Comparison of ENCODE assay signal across 15 cellular contexts in genomic region chr18:59874166-59874565, GRCh38. TPM values are rescaled to one million over a fixed set of nuclear protein-coding genes. Genes with fewer than 3 reads are reported as not detected.
DNase-seq lines count a peak whose midpoint lies in the region; ATAC-seq, FAIRE-seq and TF ChIP-seq lines count a peak whose summit lies in the region.
"Had no signal": no experiment of that assay in that cellular context is flagged by ENCODE, and none has a peak within 500 bp of the region (broad histone marks: within the 10 kb centered on the region; RNA-seq: fewer than 3 reads in every experiment).

No MANE protein-coding gene starts in this region.

- no peak overlapping the region for H3K4ac ChIP-seq in mesenchymal stem cell (ENCODE audit: low read depth in 1 of 2, low read length in 2 of 2)

- H3K4me1 Mint-ChIP-seq in activated naive CD4-positive, alpha-beta T cell treated with anti-CD3 and anti-CD28 coated beads, Interleukin-2, amount 10 ng/mL, durations not matched to agents 7 days and 5 days, result peaks cover 9% of the 10 kb centered on the region

- BruUV-seq in GM12878 (replicated peaks; lab: Mats Ljungman, UMichigan), result no TSS peak

- H3K9me3 ChIP-seq in GM12878 (replicated peaks; ENCODE audit: control insufficient read depth, insufficient read depth, low read length) (no peaks in the 10 kb centered on the region), mesenchymal stem cell (ENCODE audit: control insufficient read depth, low read length) (no peaks in the 10 kb centered on the region), body of pancreas (no peaks in the 10 kb centered on the region), right cardiac atrium (ENCODE audit: control insufficient read depth, low read length) (no peaks in the 10 kb centered on the region)

- H3K36me3 ChIP-seq in GM12878 (ENCODE audit: control insufficient read depth in 2 of 2, insufficient read depth in 2 of 2, low read length in 1 of 2) (no peaks in the 10 kb centered on the region), mesenchymal stem cell (ENCODE audit: control insufficient read depth in 1 of 2, insufficient read depth in 2 of 2, low read depth in 1 of 2, low read length in 2 of 2) (no peaks in the 10 kb centered on the region), body of pancreas (replicated peaks in 1 of 2; ENCODE audit: insufficient read depth in 1 of 2, low read depth in 2 of 2) (no peaks in the 10 kb centered on the region)

- no peaks in the 10 kb centered on the region for H3K36me3 Mint-ChIP-seq in activated naive CD4-positive, alpha-beta T cell treated with anti-CD3 and anti-CD28 coated beads, Interleukin-2, amount 10 ng/mL, durations not matched to agents 7 days and 5 days
- H3K36me3 Mint-ChIP-seq: naive thymus-derived CD4-positive, alpha-beta T cell had no signal

- TF ChIP-seq POLR2A in GM12878 (IDR thresholded peaks at IDR 0.05; ENCODE audit: low read depth, low read length), result no peak
- no peak for TF ChIP-seq POLR2A in body of pancreas (IDR thresholded peaks at IDR 0.05)

- H3K27me3 Mint-ChIP-seq in activated naive CD4-positive, alpha-beta T cell treated with anti-CD3 and anti-CD28 coated beads, Interleukin-2, amount 10 ng/mL, durations not matched to agents 7 days and 5 days, result peaks cover 15% of the 10 kb centered on the region
- H3K27me3 Mint-ChIP-seq: activated B cell treated with CpG ODN at 0.5 μM for 24 hours; dendritic cell treated with granulocyte-macrophage colony-stimulating factor and Interleukin-4, amounts not matched to agents 40 ng/mL and 50 ng/mL, for 4 days had no signal

- no peak overlapping the region for H3K4me3 ChIP-seq in GM12878
- no peak overlapping the region for H3K4me3 ChIP-seq in mesenchymal stem cell (ENCODE audit: insufficient read depth in 1 of 2, low read depth in 1 of 2, low read length in 2 of 2)
- no peak overlapping the region for H3K4me3 ChIP-seq in body of pancreas
- no peak overlapping the region for H3K4me3 ChIP-seq in right cardiac atrium (ENCODE audit: low read length)
- H3K4me3 ChIP-seq: GM23338 had no signal

- in situ Hi-C loops in GM12878 (cut with MboI), result no loop called here

- no peaks in the 10 kb centered on the region for H3K9me3 Mint-ChIP-seq in activated naive CD4-positive, alpha-beta T cell treated with anti-CD3 and anti-CD28 coated beads, Interleukin-2, amount 10 ng/mL, durations not matched to agents 7 days and 5 days
- H3K9me3 Mint-ChIP-seq: activated B cell treated with CpG ODN at 0.5 μM for 24 hours; activated T-helper 17 cell treated with anti-CD3 and anti-CD28 coated beads, Interleukin-2, amount 50 U/mL, for 72 hours; dendritic cell treated with granulocyte-macrophage colony-stimulating factor and Interleukin-4, amounts not matched to agents 40 ng/mL and 50 ng/mL, for 4 days; GM23338 had no signal

- no peak overlapping the region for H2AK5ac ChIP-seq in mesenchymal stem cell (ENCODE audit: low read length, severe bottlenecking)

- H3K79me1 ChIP-seq in mesenchymal stem cell (replicated peaks; ENCODE audit: low read length, poor library complexity, severe bottlenecking), result no peaks in the 10 kb centered on the region

- H3K27ac ChIP-seq in GM12878 (ENCODE audit: control insufficient read depth, insufficient read depth) (no peak overlapping the region), mesenchymal stem cell (ENCODE audit: low read length, poor library complexity, severe bottlenecking) (peak overlapping the region; percentile 28), body of pancreas (no peak overlapping the region), right cardiac atrium (ENCODE audit: low read length) (no peak overlapping the region)

- H4K20me1 ChIP-seq in GM12878 (ENCODE audit: control insufficient read depth, insufficient read depth), result no peaks in the 10 kb centered on the region

- POLR2A ChIA-PET in GM12878 (lab: Charles Lee), result interaction anchor here (0.5 to 3.1 kb wide), 7 partner anchors 8 to 53 kb away, joined by 3 to 17 read pairs (median 5); partner anchors contain the start of gene PMAIP1

- WGBS in GM12878 (ENCODE audit: insufficient coverage, insufficient replicate concordance, low lambda C conversion rate, missing lambda C conversion rate), result 77% methylated on average over 7 of the region's 7 CpGs
- WGBS in mesenchymal stem cell, result 0% methylated on average over 6 of the region's 7 CpGs
- 73 to 80% methylated on average over 7 of the region's 7 CpGs for WGBS in body of pancreas, 2 donors
- WGBS in right cardiac atrium, result 65% methylated on average over 7 of the region's 7 CpGs

- ATAC-seq in GM12878 (no peak), body of pancreas (no peak), right cardiac atrium (no peak), GM21717 (IDR thresholded peaks at IDR 0.05; ENCODE audit: unreplicated experiment) (no peak)
- ATAC-seq: activated T-helper 17 cell treated with anti-CD3 and anti-CD28 coated beads, Interleukin-2, amount 50 U/mL, for 72 hours; GM23338; naive thymus-derived CD4-positive, alpha-beta T cell had no signal

- H3K9ac ChIP-seq in GM12878 (ENCODE audit: control insufficient read depth, insufficient read depth, low read length) (no peak overlapping the region), mesenchymal stem cell (ENCODE audit: low read length) (peak overlapping the region; percentile 22)

- no peak overlapping the region for H2BK12ac ChIP-seq in mesenchymal stem cell (ENCODE audit: low read length in 2 of 2)

- H2AFZ ChIP-seq in GM12878 (ENCODE audit: control insufficient read depth, low read depth, low read length), result no peak overlapping the region
- H2AFZ ChIP-seq in mesenchymal stem cell (ENCODE audit: low read depth, low read length), result no peak overlapping the region

- no peak overlapping the region for H2BK15ac ChIP-seq in mesenchymal stem cell (ENCODE audit: low read depth, poor library complexity, severe bottlenecking)

- H2BK5ac ChIP-seq in mesenchymal stem cell (ENCODE audit: low read depth, low read length, poor library complexity, severe bottlenecking), result no peak overlapping the region

- H3K4me2 ChIP-seq in GM12878 (ENCODE audit: control insufficient read depth, insufficient read depth) (no peak overlapping the region), mesenchymal stem cell (ENCODE audit: low read length, poor library complexity, severe bottlenecking) (no peak overlapping the region)
- H3K4me2 ChIP-seq: GM23338 had no signal

- RAD21 ChIA-PET in GM12878 (lab: Charles Lee; ENCODE audit: unreplicated experiment), result interaction anchor here (0.8 to 6.5 kb wide), 6 partner anchors 10 to 34 kb away, joined by 4 to 45 read pairs (median 14); partner anchors contain the start of gene PMAIP1

- SMC1A ChIA-PET in GM12878 (lab: Charles Lee; ENCODE audit: uncharacterized antibody, unreplicated experiment), result interaction anchor here (1.2 to 4.9 kb wide), 7 partner anchors 9 to 38 kb away, joined by 5 to 30 read pairs (median 15); partner anchors contain the start of gene PMAIP1

- H3K4me3 Mint-ChIP-seq in activated naive CD4-positive, alpha-beta T cell treated with anti-CD3 and anti-CD28 coated beads, Interleukin-2, amount 10 ng/mL, durations not matched to agents 7 days and 5 days, result no peak overlapping the region
- H3K4me3 Mint-ChIP-seq: activated B cell treated with CpG ODN at 0.5 μM for 24 hours; activated T-helper 17 cell treated with anti-CD3 and anti-CD28 coated beads, Interleukin-2, amount 50 U/mL, for 72 hours; dendritic cell treated with granulocyte-macrophage colony-stimulating factor and Interleukin-4, amounts not matched to agents 40 ng/mL and 50 ng/mL, for 4 days; GM23338; naive thymus-derived CD4-positive, alpha-beta T cell had no signal

- H3K27me3 ChIP-seq in GM12878 (replicated peaks in 1 of 2; ENCODE audit: control insufficient read depth in 2 of 2, insufficient read depth in 2 of 2, low read length in 1 of 2) (no peaks in the 10 kb centered on the region), mesenchymal stem cell (ENCODE audit: control insufficient read depth in 1 of 2, insufficient read depth in 1 of 2, low read length in 2 of 2) (no peaks in the 10 kb centered on the region), body of pancreas (no peaks in the 10 kb centered on the region), right cardiac atrium (ENCODE audit: control insufficient read depth, insufficient read depth) (no peaks in the 10 kb centered on the region)

- H4K91ac ChIP-seq in mesenchymal stem cell (ENCODE audit: low read length), result no peak overlapping the region

- intact Hi-C loops in GM12878 (cut with micrococcal nuclease; ENCODE audit: unreplicated experiment) (no loop called here), body of pancreas (cut with DNase I) (no loop called here), right cardiac atrium (cut with DNase I) (no loop called here)

- H2BK120ac ChIP-seq in mesenchymal stem cell (ENCODE audit: low read depth, low read length), result no peak overlapping the region

- no peak for FAIRE-seq in GM12878 (lab: Jason Lieb, UNC)

- no peak overlapping the region for H4K8ac ChIP-seq in mesenchymal stem cell (ENCODE audit: low read length)

- CTCF ChIA-PET in GM12878 (lab: Yijun Ruan, JAX), result interaction anchor here (0.6 to 3.0 kb wide), 7 partner anchors 9 to 44 kb away, joined by 3 to 10 read pairs (median 3); partner anchors contain the start of gene PMAIP1
- CTCF ChIA-PET in activated naive CD4-positive, alpha-beta T cell treated with anti-CD3 and anti-CD28 coated beads, Interleukin-2, amount 10 ng/mL, durations not matched to agents 7 days and 5 days (lab: Charles Lee), result no interaction called here

- no peak for TF ChIP-seq CTCF in GM12878 (IDR thresholded peaks at IDR 0.05 in 2 of 3, conservative IDR thresholded peaks at IDR 0.05 in 1 of 3; ENCODE audit: control insufficient read depth in 2 of 3, extremely low read depth in 1 of 3, insufficient read depth in 1 of 3, low read depth in 3 of 3, low read length in 3 of 3)
- TF ChIP-seq CTCF in body of pancreas (IDR thresholded peaks at IDR 0.05), result no peak

- H3K79me2 ChIP-seq in GM12878 (ENCODE audit: control insufficient read depth, insufficient read depth, low read length), result no peaks in the 10 kb centered on the region

- H3K18ac ChIP-seq in mesenchymal stem cell (ENCODE audit: low read depth in 1 of 2, low read length in 2 of 2), result peak overlapping the region in 1 of 2 experiments; percentile 52

- DNase-seq in CD1c-positive myeloid dendritic cell (ENCODE audit: extremely low spot score) (peak; percentile 26), M059J (ENCODE audit: low read depth) (peak; percentile 97), GM12878 (ENCODE audit: low read depth, low spot score) (no peak), mesenchymal stem cell (peak; percentile 93), body of pancreas (no peak), right cardiac atrium (no peak)
- DNase-seq in activated naive CD4-positive, alpha-beta T cell treated with anti-CD3 and anti-CD28 coated beads, Interleukin-2, amount 10 ng/mL, durations not matched to agents 7 days and 5 days, result no peak
- DNase-seq: activated B cell treated with CpG ODN at 0.5 μM for 24 hours; DMS79; naive thymus-derived CD4-positive, alpha-beta T cell; NCI-H1694 treated with DMSO at 0.1 percent for 48 hours had no signal

- no peak for TF ChIP-seq RAD21 in GM12878 (IDR thresholded peaks at IDR 0.05; ENCODE audit: insufficient read depth, low read depth, low read length)

- no peak overlapping the region for H3K27ac Mint-ChIP-seq in activated naive CD4-positive, alpha-beta T cell treated with anti-CD3 and anti-CD28 coated beads, Interleukin-2, amount 10 ng/mL, durations not matched to agents 7 days and 5 days
- H3K27ac Mint-ChIP-seq: activated B cell treated with CpG ODN at 0.5 μM for 24 hours; activated T-helper 17 cell treated with anti-CD3 and anti-CD28 coated beads, Interleukin-2, amount 50 U/mL, for 72 hours; dendritic cell treated with granulocyte-macrophage colony-stimulating factor and Interleukin-4, amounts not matched to agents 40 ng/mL and 50 ng/mL, for 4 days; GM23338; naive thymus-derived CD4-positive, alpha-beta T cell had no signal

- peaks cover 65% of the 10 kb centered on the region for H3K4me1 ChIP-seq in GM12878 (ENCODE audit: control insufficient read depth, insufficient read depth, low read length)
- H3K4me1 ChIP-seq in mesenchymal stem cell (ENCODE audit: control insufficient read depth, insufficient read depth, low read depth, low read length), result peaks cover 7% of the 10 kb centered on the region
- no peaks in the 10 kb centered on the region for H3K4me1 ChIP-seq in body of pancreas
- no peaks in the 10 kb centered on the region for H3K4me1 ChIP-seq in right cardiac atrium (ENCODE audit: control insufficient read depth, insufficient read depth, low read length)

- TF ChIP-seq EP300 in GM12878 (IDR thresholded peaks at IDR 0.05; ENCODE audit: borderline replicate concordance in 1 of 2, control insufficient read depth in 1 of 2, low read depth in 2 of 2, low read length in 2 of 2), result no peak

- no peak overlapping the region for H3K23ac ChIP-seq in mesenchymal stem cell (ENCODE audit: low read length in 2 of 2)

- H3K14ac ChIP-seq in mesenchymal stem cell (ENCODE audit: low read length in 2 of 2), result no peak overlapping the region

RNA-seq across cellular contexts. Expression of gene PMAIP1, which starts 25.6 kb away (rescaled TPM):
- 37.9 and 87.1 TPM in 2 replicates for total RNA-seq in M059J (2014; rRNA removed; shearing (Covaris generic))
- total RNA-seq in GM12878 (2013; cell fraction: nucleolus; rRNA removed), result 49.7 and 58.0 TPM in 2 replicates
- total RNA-seq in GM12878 (2014; rRNA removed) (88.2 and 113 TPM in 2 replicates), GM12878 (2014; rRNA removed; fragmentation: Illumina TruSeq; extraction: Trizol) (108 and 109 TPM in 2 replicates), GM12878 (2021) (101 and 105 TPM in 2 replicates), body of pancreas (1 to 10 TPM in 1 of 2 donors, not detected in 1; 1.0 TPM), right cardiac atrium (under 1 TPM in 2 of 4 donors, not detected in 2; 0.22 to 0.24 TPM)
- 40.1 TPM for polyA plus RNA-seq in GM12878 (2011; ENCODE audit: low read depth)
- polyA plus RNA-seq in GM12878 (2011; rRNA removed) (161 and 266 TPM in 2 replicates), GM12878 (2014; fragmentation: Illumina TruSeq; extraction: Trizol) (94.9 and 142 TPM in 2 replicates), GM12878 (2014; fragmentation: Nextera tagmentation; extraction: Ambion mirVana) (100 to 1,000 TPM in 1 of 2 experiments, 10 to 100 TPM in 1; 74.0 to 119 TPM), GM12878 (2014; rRNA removed) (91.5 and 116 TPM in 2 replicates), GM12878 (2016; fragmentation: Nextera tagmentation; extraction: Ambion mirVana) (100 to 1,000 TPM; 209 to 219 TPM), right cardiac atrium (0.18 TPM)
- 68.2 and 86.5 TPM in 2 replicates for polyA plus RNA-seq in GM12878 (2011; cell fraction: cytosol; rRNA removed)
- polyA plus RNA-seq in GM12878 (2011; cell fraction: nucleus; rRNA removed), result 65.1 and 71.2 TPM in 2 replicates
- 81.9 and 103 TPM in 2 replicates for polyA plus RNA-seq in GM12878 (2012)
- polyA minus RNA-seq in GM12878 (2011; rRNA and poly(A)+ RNA removed), result 52.1 and 54.0 TPM in 2 replicates
- 37.8 and 44.2 TPM in 2 replicates for polyA minus RNA-seq in GM12878 (2011; cell fraction: cytosol; rRNA and poly(A)+ RNA removed)
- 67.6 and 93.7 TPM in 2 replicates for polyA minus RNA-seq in GM12878 (2011; cell fraction: nucleus; rRNA and poly(A)+ RNA removed)
- 84.5 TPM for polyA plus RNA-seq in mesenchymal stem cell (2013, experiment 1 of 2)
- polyA plus RNA-seq in mesenchymal stem cell (2013, experiment 2 of 2), result 88.7 TPM

Comparison
In these comparisons a context has a peak if more than half of its experiments do, and no peak if none do; other contexts are left out.
1. DNase-seq: peak in CD1c-positive myeloid dendritic cell (single experiment), M059J (single experiment) and mesenchymal stem cell (single experiment); none in GM12878 (single experiment), body of pancreas (0 of 4), activated naive CD4-positive, alpha-beta T cell treated with anti-CD3 and anti-CD28 coated beads, Interleukin-2, amount 10 ng/mL, durations not matched to agents 7 days and 5 days (single experiment) and right cardiac atrium (0 of 3).
2. RNA of gene PMAIP1, which starts 25.6 kb away (total RNA-seq): 49.7 to 113 TPM in GM12878 and 37.9 to 87.1 TPM in M059J; 1.0 TPM in body of pancreas and 0.22 to 0.24 TPM in right cardiac atrium; every median in the first group is over 10 times any median in the second.